ENCODE assay signal across 8 cellular contexts in genomic region chr19:10231624-10232228, GRCh38. TPM values are rescaled to one million over a fixed set of nuclear protein-coding genes. Genes with fewer than 3 reads are reported as not detected.
DNase-seq lines count a peak whose midpoint lies in the region; ATAC-seq, FAIRE-seq and TF ChIP-seq lines count a peak whose summit lies in the region.

No MANE protein-coding gene starts in this region.

- H2AFZ ChIP-seq in PC-9, result no peak overlapping the region
- no peak overlapping the region for H2AFZ ChIP-seq in trophoblast cell (ENCODE audit: insufficient read depth, low read length, poor library complexity)

- H4K20me1 ChIP-seq in DOHH2 (ENCODE audit: control insufficient read depth, insufficient read depth, low read depth, low read length), result peaks cover 10% of the 10 kb centered on the region
- no peaks in the 10 kb centered on the region for H4K20me1 ChIP-seq in PC-9 (ENCODE audit: insufficient read depth)

- peaks cover 46% of the 10 kb centered on the region for H3K36me3 ChIP-seq in DOHH2 (ENCODE audit: control insufficient read depth, low read length)
- no peaks in the 10 kb centered on the region for H3K36me3 ChIP-seq in PC-9 (ENCODE audit: low read depth)
- no peaks in the 10 kb centered on the region for H3K36me3 ChIP-seq in esophagus muscularis mucosa
- peaks cover 0 to 5% of the 10 kb centered on the region in 2 experiments for H3K36me3 ChIP-seq in trophoblast cell (ENCODE audit: control insufficient read depth in 1 of 2, insufficient read depth in 2 of 2, low read length in 2 of 2)

- H2BK120ac ChIP-seq in trophoblast cell (ENCODE audit: insufficient read depth, low read length, poor library complexity), result no peak overlapping the region

- H3K4me2 ChIP-seq in DOHH2 (ENCODE audit: low read length) (peak overlapping the region; percentile 85), PC-9 (peak overlapping the region; percentile 84), trophoblast cell (ENCODE audit: low read length) (peak overlapping the region; percentile 95)

- TF ChIP-seq CTCF in DOHH2 (IDR thresholded peaks at IDR 0.05; ENCODE audit: low read depth, low read length, poor library complexity, severe bottlenecking) (no peak), PC-9 (conservative IDR thresholded peaks at IDR 0.05) (no peak), esophagus muscularis mucosa (IDR thresholded peaks at IDR 0.05) (no peak)

- H4K91ac ChIP-seq in trophoblast cell (ENCODE audit: low read depth, low read length), result no peak overlapping the region

- POLR2A ChIA-PET in PC-9 (lab: Charles Lee; ENCODE audit: unreplicated experiment), result interaction anchor here (0.6 kb wide), 1 partner anchor 40 kb away, joined by 3 read pairs; no protein-coding TSS in a partner anchor

- no peak overlapping the region for H3K18ac ChIP-seq in trophoblast cell (ENCODE audit: low read length)

- H3K27me3 ChIP-seq in DOHH2 (ENCODE audit: control insufficient read depth, low read length), result no peaks in the 10 kb centered on the region
- no peaks in the 10 kb centered on the region for H3K27me3 ChIP-seq in PC-9 (ENCODE audit: insufficient read depth, low read depth)
- no peaks in the 10 kb centered on the region for H3K27me3 ChIP-seq in esophagus muscularis mucosa
- H3K27me3 ChIP-seq in trophoblast cell (ENCODE audit: insufficient read depth, low read length), result no peaks in the 10 kb centered on the region

- peaks cover 72% of the 10 kb centered on the region for H3K79me2 ChIP-seq in DOHH2 (ENCODE audit: control insufficient read depth, low read length)
- no peaks in the 10 kb centered on the region for H3K79me2 ChIP-seq in PC-9 (ENCODE audit: low read depth)
- peaks cover 10% of the 10 kb centered on the region for H3K79me2 ChIP-seq in trophoblast cell (ENCODE audit: control insufficient read depth, insufficient read depth, low read length, poor library complexity)

- FAIRE-seq in RCC 7860 (lab: Jason Lieb, UNC), result no peak
- FAIRE-seq in GM12892 (lab: Jason Lieb, UNC), result no peak

- peak overlapping the region; percentile 13 for H4K8ac ChIP-seq in trophoblast cell (ENCODE audit: low read depth, low read length)

- CTCF ChIA-PET in PC-9 (lab: Charles Lee), result interaction anchor here (0.7 kb wide), 1 partner anchor 18 kb away, joined by 4 read pairs; no protein-coding TSS in a partner anchor

- intact Hi-C loops in PC-9 (cut with micrococcal nuclease; ENCODE audit: unreplicated experiment), result loop anchor here (5.0 kb wide), 1 partner anchor 39 kb away; the partner anchor contains the start of gene DNMT1
- intact Hi-C loops in esophagus muscularis mucosa (cut with DNase I), result no loop called here

- H4K12ac ChIP-seq in trophoblast cell (ENCODE audit: low read depth, low read length), result no peak overlapping the region

- no peak for TF ChIP-seq EP300 in esophagus muscularis mucosa (IDR thresholded peaks at IDR 0.05)

- BruUV-seq in PC-9 (replicated peaks; lab: Mats Ljungman, UMichigan), result TSS peak; percentile 83

- peaks cover 77% of the 10 kb centered on the region for H3K4me1 ChIP-seq in DOHH2 (ENCODE audit: control insufficient read depth, low read length)
- H3K4me1 ChIP-seq in PC-9 (replicated peaks; ENCODE audit: insufficient read depth), result 0 out of 2 replicates have a peak, but pooled peaks cover 7% of the 10 kb centered on the region
- H3K4me1 ChIP-seq in esophagus muscularis mucosa, result peaks cover 27 to 65% (median 59%) of the 10 kb centered on the region in 4 donors
- peaks cover 21 to 29% of the 10 kb centered on the region in 2 experiments for H3K4me1 ChIP-seq in trophoblast cell (ENCODE audit: control insufficient read depth in 1 of 2, insufficient read depth in 2 of 2, low read length in 2 of 2)

- H3F3A ChIP-seq in DOHH2 (ENCODE audit: control insufficient read depth, insufficient read depth), result peaks cover 60% of the 10 kb centered on the region
- H3F3A ChIP-seq in PC-9 (ENCODE audit: insufficient read depth, low read depth), result peaks cover 16% of the 10 kb centered on the region

- peak overlapping the region; percentile 86 for H3K4me3 ChIP-seq in DOHH2 (ENCODE audit: low read length)
- H3K4me3 ChIP-seq in PC-9, result peak overlapping the region; percentile 71
- H3K4me3 ChIP-seq in esophagus muscularis mucosa, result peak overlapping the region; percentile 75 to 99 (median 94)
- peak overlapping the region; percentile 90 for H3K4me3 ChIP-seq in trophoblast cell (ENCODE audit: low read depth, low read length)

- TF ChIP-seq POLR2A in esophagus muscularis mucosa (IDR thresholded peaks at IDR 0.05; ENCODE audit: low read depth), result no peak
- TF ChIP-seq POLR2A in GM12892 (IDR thresholded peaks at IDR 0.05; ENCODE audit: low read depth, low read length), result no peak

- H3K14ac ChIP-seq in trophoblast cell (ENCODE audit: low read length), result no peak overlapping the region

- no peak for DNase-seq in PC-9
- DNase-seq in esophagus muscularis mucosa (ENCODE audit: extremely low spot score), result no peak
- DNase-seq in trophoblast cell, result no peak
- no peak for DNase-seq in RCC 7860 (ENCODE audit: low spot score)
- no peak for DNase-seq in H4 (ENCODE audit: low spot score)
- DNase-seq in GM12892 (ENCODE audit: insufficient read length), result no peak

- H3K9ac ChIP-seq in trophoblast cell (ENCODE audit: low read length), result no peak overlapping the region

- H3K79me1 ChIP-seq in trophoblast cell (ENCODE audit: low read length), result peaks cover 10% of the 10 kb centered on the region

- H2BK5ac ChIP-seq in trophoblast cell (ENCODE audit: low read depth, low read length, poor library complexity), result no peak overlapping the region

- no peak overlapping the region for H2AK5ac ChIP-seq in trophoblast cell (ENCODE audit: low read length)

- 75% methylated on average over 8 of the region's 8 CpGs for WGBS in esophagus muscularis mucosa
- WGBS in trophoblast cell (ENCODE audit: extremely low coverage, insufficient coverage, insufficient read length), result no CpG with 5 or more reads among the region's 8 CpGs

- H3K9me2 ChIP-seq in DOHH2 (replicated peaks; ENCODE audit: control insufficient read depth, low read length), result no peaks in the 10 kb centered on the region
- no peaks in the 10 kb centered on the region for H3K9me2 ChIP-seq in PC-9 (ENCODE audit: insufficient read depth)

- peak overlapping the region; percentile 100 for H3K27ac ChIP-seq in DOHH2 (ENCODE audit: low read depth, low read length)
- no peak overlapping the region for H3K27ac ChIP-seq in PC-9
- H3K27ac ChIP-seq in esophagus muscularis mucosa (replicated peaks in 1 of 4), result peak overlapping the region; percentile 82 to 91 (median 90)
- peak overlapping the region; percentile 81 for H3K27ac ChIP-seq in trophoblast cell (ENCODE audit: low read depth, low read length)

- H3K4ac ChIP-seq in trophoblast cell (ENCODE audit: low read depth, low read length), result no peak overlapping the region

- H3K9me3 ChIP-seq in DOHH2 (ENCODE audit: control insufficient read depth, insufficient read depth, low read length) (no peaks in the 10 kb centered on the region), PC-9 (ENCODE audit: insufficient read depth, low read depth) (no peaks in the 10 kb centered on the region), esophagus muscularis mucosa (no peaks in the 10 kb centered on the region), trophoblast cell (ENCODE audit: insufficient read depth, low read depth, low read length) (no peaks in the 10 kb centered on the region)

- ATAC-seq in GM21390 (IDR thresholded peaks at IDR 0.05; ENCODE audit: unreplicated experiment), result no peak

- H3K23ac ChIP-seq in trophoblast cell (ENCODE audit: low read length), result no peak overlapping the region

- no peak overlapping the region for H2BK12ac ChIP-seq in trophoblast cell (ENCODE audit: low read length)

RNA-seq across cellular contexts. Expression of gene S1PR2, which starts 0.6 kb away (rescaled TPM):
- 6.9 and 7.3 TPM in 2 replicates for total RNA-seq in PC-9 (2021)
- 10 to 100 TPM; 14.5 to 27.7 (median 20.4) TPM for total RNA-seq in esophagus muscularis mucosa
- polyA plus RNA-seq in trophoblast cell (2013), result 20.2 and 22.2 TPM in 2 replicates
- total RNA-seq in H4 (2014; rRNA removed; shearing (Covaris generic)), result 1.7 and 3.0 TPM in 2 replicates
- 10.6 TPM for polyA plus RNA-seq in GM12892 (2012; ENCODE audit: missing spikeins)

RNA-seq across cellular contexts. Expression of gene MRPL4, which starts 20.3 kb away (rescaled TPM):
- total RNA-seq in PC-9 (2021) (96.4 and 98.2 TPM in 2 replicates), esophagus muscularis mucosa (10 to 100 TPM; 39.9 to 78.0 (median 61.7) TPM)
- polyA plus RNA-seq in trophoblast cell (2013), result 36.6 and 36.8 TPM in 2 replicates
- total RNA-seq in H4 (2014; rRNA removed; shearing (Covaris generic)), result 54.6 and 59.5 TPM in 2 replicates
- 49.2 TPM for polyA plus RNA-seq in GM12892 (2012; ENCODE audit: missing spikeins)

RNA-seq across cellular contexts. Expression of gene DNMT1, which starts 37.0 kb away (rescaled TPM):
- total RNA-seq in PC-9 (2021) (111 and 117 TPM in 2 replicates), esophagus muscularis mucosa (10 to 100 TPM; 20.8 to 51.4 (median 34.8) TPM)
- polyA plus RNA-seq in trophoblast cell (2013), result 153 and 165 TPM in 2 replicates
- total RNA-seq in H4 (2014; rRNA removed; shearing (Covaris generic)), result 56.5 and 102 TPM in 2 replicates
- 122 TPM for polyA plus RNA-seq in GM12892 (2012; ENCODE audit: missing spikeins)

RNA-seq across cellular contexts. Expression of gene ICAM1, which starts 39.2 kb away (rescaled TPM):
- total RNA-seq in PC-9 (2021) (23.8 and 32.9 TPM in 2 replicates), esophagus muscularis mucosa (10 to 100 TPM; 15.8 to 63.5 (median 18.4) TPM)
- 1.5 and 1.7 TPM in 2 replicates for polyA plus RNA-seq in trophoblast cell (2013)
- total RNA-seq in H4 (2014; rRNA removed; shearing (Covaris generic)), result 0.06 and 0.12 TPM in 2 replicates
- polyA plus RNA-seq in GM12892 (2012; ENCODE audit: missing spikeins), result 48.8 TPM

RNA-seq across cellular contexts. Expression of gene ICAM4, which starts 55.0 kb away (rescaled TPM):
- total RNA-seq in PC-9 (2021), result 0.52 and 0.68 TPM in 2 replicates
- total RNA-seq in esophagus muscularis mucosa, result under 1 TPM in 3 of 4 donors, not detected in 1; 0.29 to 0.78 (median 0.66) TPM
- 0.03 and 0.07 TPM in 2 replicates for polyA plus RNA-seq in trophoblast cell (2013)
- 0.15 TPM in 1 of 2 replicates, not detected in the other for total RNA-seq in H4 (2014; rRNA removed; shearing (Covaris generic))
- polyA plus RNA-seq in GM12892 (2012; ENCODE audit: missing spikeins), result 0.78 TPM
